Comparison of ENCODE assay signal across 10 cellular contexts in genomic region chr9:91253488-91253887, GRCh38.
DNase-seq lines count a peak whose midpoint lies in the region; ATAC-seq and TF ChIP-seq lines count a peak whose summit lies in the region.
"Had no signal": no experiment of that assay in that cellular context is flagged by ENCODE, and none has a peak within 500 bp of the region (broad histone marks: within the 10 kb centered on the region; RNA-seq: fewer than 3 reads in every experiment).

No MANE protein-coding gene starts in this region.

- no peak for TF ChIP-seq POLR2A in esophagus muscularis mucosa (IDR thresholded peaks at IDR 0.05; ENCODE audit: low read depth)
- no peak for TF ChIP-seq POLR2A in body of pancreas (IDR thresholded peaks at IDR 0.05)

- no peaks in the 10 kb centered on the region for H3K27me3 ChIP-seq in AG04450 (ENCODE audit: control insufficient read depth, insufficient read depth, low read length)
- no peaks in the 10 kb centered on the region for H3K27me3 ChIP-seq in esophagus muscularis mucosa
- no peaks in the 10 kb centered on the region for H3K27me3 ChIP-seq in dorsolateral prefrontal cortex
- no peaks in the 10 kb centered on the region for H3K27me3 ChIP-seq in body of pancreas

- DNase-seq in AG04450 (ENCODE audit: low read depth, low spot score) (no peak), EL (peak; percentile 29), RPMI8226 (peak; percentile 32), fibroblast of mammary gland (ENCODE audit: low read depth) (peak; percentile 19), esophagus muscularis mucosa (ENCODE audit: extremely low spot score) (no peak), GDM1 (lab: John Stamatoyannopoulos, UW) (no peak), dorsolateral prefrontal cortex (no peak), body of pancreas (no peak)
- DNase-seq: effector CD8-positive, alpha-beta T cell had no signal

- 0 out of 2 replicates have a peak, but pooled peaks have one; percentile 15 for TF ChIP-seq CTCF in AG04450 (IDR thresholded peaks at IDR 0.05; ENCODE audit: low read depth, low read length)
- TF ChIP-seq CTCF in fibroblast of mammary gland (conservative IDR thresholded peaks at IDR 0.05; ENCODE audit: control insufficient read depth, insufficient read depth, low read depth, low read length), result peak; percentile 2
- no peak for TF ChIP-seq CTCF in esophagus muscularis mucosa (IDR thresholded peaks at IDR 0.05)
- TF ChIP-seq CTCF in dorsolateral prefrontal cortex (IDR thresholded peaks at IDR 0.05 in 54 of 56, conservative IDR thresholded peaks at IDR 0.05 in 2 of 56; ENCODE audit: low read depth in 1 of 56, partially characterized antibody in 56 of 56), result no peak
- TF ChIP-seq CTCF in body of pancreas (IDR thresholded peaks at IDR 0.05), result no peak

- ATAC-seq in body of pancreas, result no peak

- H3K9me3 ChIP-seq in AG04450 (ENCODE audit: control insufficient read depth, insufficient read depth, low read length) (no peaks in the 10 kb centered on the region), esophagus muscularis mucosa (no peaks in the 10 kb centered on the region), body of pancreas (no peaks in the 10 kb centered on the region)

- 85% methylated on average over 1 of the region's 1 CpG for WGBS in esophagus muscularis mucosa
- 53 to 63% methylated on average over 1 of the region's 1 CpG for WGBS in body of pancreas, 2 donors

- H3K36me3 ChIP-seq in esophagus muscularis mucosa, result peaks cover 0 to 3% (median 0%) of the 10 kb centered on the region in 4 donors
- no peaks in the 10 kb centered on the region for H3K36me3 ChIP-seq in body of pancreas (replicated peaks in 1 of 2; ENCODE audit: insufficient read depth in 1 of 2, low read depth in 2 of 2)

- H3K4me1 ChIP-seq in esophagus muscularis mucosa (peaks cover 5 to 15% (median 9%) of the 10 kb centered on the region in 4 donors), body of pancreas (no peaks in the 10 kb centered on the region)
- H3K4me1 ChIP-seq: parathyroid adenoma had no signal

- intact Hi-C loops in esophagus muscularis mucosa (cut with DNase I), result no loop called here
- intact Hi-C loops in dorsolateral prefrontal cortex (cut with DNase I), result no loop called here
- intact Hi-C loops in body of pancreas (cut with DNase I), result no loop called here

- CTCF ChIA-PET in AG04450 (lab: Charles Lee), result no interaction called here

- POLR2A ChIA-PET in AG04450 (lab: Yijun Ruan, JAX), result no interaction called here

- H3K27ac ChIP-seq in AG04450 (ENCODE audit: low read depth, low read length) (no peak overlapping the region), esophagus muscularis mucosa (replicated peaks in 1 of 4) (no peak overlapping the region), dorsolateral prefrontal cortex (no peak overlapping the region), body of pancreas (no peak overlapping the region)
- H3K27ac ChIP-seq: parathyroid adenoma had no signal

- no peak for TF ChIP-seq EP300 in esophagus muscularis mucosa (IDR thresholded peaks at IDR 0.05)

- H3K4me3 ChIP-seq in AG04450 (ENCODE audit: low read depth, low read length) (no peak overlapping the region), fibroblast of mammary gland (ENCODE audit: control insufficient read depth, low read depth, low read length) (no peak overlapping the region), esophagus muscularis mucosa (no peak overlapping the region), dorsolateral prefrontal cortex (no peak overlapping the region), body of pancreas (no peak overlapping the region)

Comparison
In these comparisons a context has a peak if more than half of its experiments do, and no peak if none do; other contexts are left out.
1. DNase-seq: peak in EL (single experiment), RPMI8226 (single experiment) and fibroblast of mammary gland (single experiment); none in AG04450 (single experiment), esophagus muscularis mucosa (single experiment), GDM1 (single experiment), dorsolateral prefrontal cortex (0 of 10) and body of pancreas (0 of 4).
2. CTCF ChIP-seq: peak in AG04450 (single experiment) and fibroblast of mammary gland (single experiment); none in esophagus muscularis mucosa (0 of 3), dorsolateral prefrontal cortex (0 of 56) and body of pancreas (0 of 7).